ENCODE assay signal across 12 cellular contexts in genomic region chr9:136821333-136822031, GRCh38. TPM values are rescaled to one million over a fixed set of nuclear protein-coding genes. Genes with fewer than 3 reads are reported as not detected.
DNase-seq lines count a peak whose midpoint lies in the region; ATAC-seq and TF ChIP-seq lines count a peak whose summit lies in the region.
"Had no signal": no experiment of that assay in that cellular context is flagged by ENCODE, and none has a peak within 500 bp of the region (broad histone marks: within the 10 kb centered on the region; RNA-seq: fewer than 3 reads in every experiment).

No MANE protein-coding gene starts in this region.

- DNase-seq in NT2/D1 (ENCODE audit: low read depth, low spot score): no peak
- no peak for DNase-seq in esophagus squamous epithelium (lab: John Stamatoyannopoulos, UW)
- no peak for DNase-seq in left lobe of liver (ENCODE audit: low spot score)
- DNase-seq in smooth muscle cell (lab: John Stamatoyannopoulos, UW; ENCODE audit: unreplicated experiment): no peak
- DNase-seq in NCI-H2107 treated with DMSO at 0.1 percent for 48 hours (lab: John Stamatoyannopoulos, UW; ENCODE audit: unreplicated experiment): no peak
- DNase-seq in stimulated activated CD4-positive, alpha-beta T cell treated with anti-CD3 and anti-CD28 coated beads, Interleukin-2, amount 100 ng/mL, for 48 hours: no peak
- DNase-seq: COR-L47, gastrocnemius medialis had no signal

- H3K4me2 ChIP-seq in smooth muscle cell: peak overlapping the region; percentile 86

- H3K79me2 ChIP-seq in smooth muscle cell (ENCODE audit: low read depth): peaks cover 52% of the 10 kb centered on the region

- TF ChIP-seq CTCF in esophagus squamous epithelium (IDR thresholded peaks at IDR 0.05): no peak
- TF ChIP-seq CTCF in smooth muscle cell (IDR thresholded peaks at IDR 0.05; ENCODE audit: borderline replicate concordance, insufficient read depth, poor library complexity, severe bottlenecking): no peak

- H3K27ac ChIP-seq in esophagus squamous epithelium: peak overlapping the region in 1 of 4 donors; percentile 17
- H3K27ac ChIP-seq in smooth muscle cell (ENCODE audit: low read depth): no peak overlapping the region
- H3K27ac ChIP-seq: gastrocnemius medialis had no signal

- H3K4me3 ChIP-seq in NT2/D1 (ENCODE audit: insufficient read length, low read depth): no peak overlapping the region
- H3K4me3 ChIP-seq in esophagus squamous epithelium: peak overlapping the region in 3 of 4 donors; percentile 12 to 59 (median 37)
- H3K4me3 ChIP-seq in smooth muscle cell: peak overlapping the region; percentile 43

- intact Hi-C loops in esophagus squamous epithelium (cut with DNase I): no loop called here

- H4K20me1 ChIP-seq in smooth muscle cell (ENCODE audit: low read depth): peaks cover 86% of the 10 kb centered on the region

- ATAC-seq in left lobe of liver (peak; percentile 29), GM19467 (IDR thresholded peaks at IDR 0.05; ENCODE audit: unreplicated experiment) (no peak), HG02870 (IDR thresholded peaks at IDR 0.05; ENCODE audit: unreplicated experiment) (no peak)
- ATAC-seq: gastrocnemius medialis had no signal

- 47% methylated on average over 28 of the region's 81 CpGs; no CpG with 5 or more reads in 1 of the 2 donors for WGBS in esophagus squamous epithelium, 2 donors
- WGBS in smooth muscle cell (ENCODE audit: low lambda C conversion rate): 34% methylated on average over 47 of the region's 81 CpGs

- H3K9me3 ChIP-seq in NT2/D1 (ENCODE audit: insufficient read depth, low read length) (no peaks in the 10 kb centered on the region), esophagus squamous epithelium (no peaks in the 10 kb centered on the region), smooth muscle cell (replicated peaks; ENCODE audit: low read depth) (no peaks in the 10 kb centered on the region)
- H3K9me3 ChIP-seq: gastrocnemius medialis had no signal

- H3F3A ChIP-seq in smooth muscle cell (ENCODE audit: low read depth): no peaks in the 10 kb centered on the region

- no peak for TF ChIP-seq POLR2A in esophagus squamous epithelium (IDR thresholded peaks at IDR 0.05)

- H3K36me3 ChIP-seq in NT2/D1 (ENCODE audit: insufficient read depth, insufficient read length, low read length) (peaks cover 60% of the 10 kb centered on the region), esophagus squamous epithelium (peaks cover 3 to 42% (median 20%) of the 10 kb centered on the region in 3 donors), smooth muscle cell (ENCODE audit: low read depth) (no peaks in the 10 kb centered on the region)

- H2AFZ ChIP-seq in smooth muscle cell (ENCODE audit: low read depth): no peak overlapping the region

- no peaks in the 10 kb centered on the region for H3K27me3 ChIP-seq in NT2/D1 (ENCODE audit: insufficient read depth, insufficient read length)
- no peaks in the 10 kb centered on the region for H3K27me3 ChIP-seq in esophagus squamous epithelium
- no peaks in the 10 kb centered on the region for H3K27me3 ChIP-seq in smooth muscle cell (ENCODE audit: low read depth)
- H3K27me3 ChIP-seq: gastrocnemius medialis had no signal

- H3K9ac ChIP-seq in NT2/D1 (ENCODE audit: insufficient read length, low read depth) (peak overlapping the region; percentile 4), smooth muscle cell (ENCODE audit: low read depth) (no peak overlapping the region)

- H3K4me1 ChIP-seq in NT2/D1 (ENCODE audit: insufficient read depth, insufficient read length) (peaks cover 19% of the 10 kb centered on the region), esophagus squamous epithelium (peaks cover 0 to 16% (median 3%) of the 10 kb centered on the region in 3 donors), smooth muscle cell (ENCODE audit: low read depth) (peaks cover 4% of the 10 kb centered on the region)
- H3K4me1 ChIP-seq: gastrocnemius medialis had no signal

RNA-seq across cellular contexts. Expression of gene RABL6, which starts 13.7 kb away (rescaled TPM):
- total RNA-seq in esophagus squamous epithelium: 10 to 100 TPM; 54.9 to 70.7 (median 61.5) TPM
- total RNA-seq in left lobe of liver: 18.4 TPM
- 41.5 and 54.3 TPM in 2 replicates for total RNA-seq in smooth muscle cell
- polyA plus RNA-seq in smooth muscle cell: 81.6 and 97.2 TPM in 2 replicates

RNA-seq across cellular contexts. Expression of gene AJM1, which starts 20.8 kb away (rescaled TPM):
- total RNA-seq in esophagus squamous epithelium (1 to 10 TPM in 2 of 4 donors, under 1 TPM in 2; 0.32 to 2.3 (median 1.0) TPM), left lobe of liver (4.1 TPM), smooth muscle cell (1.2 and 1.8 TPM in 2 replicates)
- polyA plus RNA-seq in smooth muscle cell: 2.9 and 3.7 TPM in 2 replicates

RNA-seq across cellular contexts. Expression of gene CCDC183, which starts 25.3 kb away (rescaled TPM):
- total RNA-seq in esophagus squamous epithelium (1 to 10 TPM in 1 of 4 donors, not detected in 3; 2.1 TPM), left lobe of liver (0.75 TPM), smooth muscle cell (1.2 and 2.0 TPM in 2 replicates)
- 3.7 and 9.4 TPM in 2 replicates for polyA plus RNA-seq in smooth muscle cell
- total RNA-seq: activated T-helper 2 cell treated with anti-CD3 and anti-CD28 coated beads, Interferon-gamma antibody, Interleukin-2, Interleukin-4, amounts not matched to agents 10 μg/mL and 5 μg/mL and 100 μg/mL, durations not matched to agents 14 hours and 24 hours and 36 hours; HT1080 had no signal

RNA-seq across cellular contexts. Expression of gene PHPT1, which starts 27.7 kb away (rescaled TPM):
- total RNA-seq in esophagus squamous epithelium (10 to 100 TPM; 21.9 to 53.2 (median 42.2) TPM), left lobe of liver (58.2 TPM), smooth muscle cell (110 and 173 TPM in 2 replicates)
- 381 and 435 TPM in 2 replicates for polyA plus RNA-seq in smooth muscle cell

RNA-seq across cellular contexts. Expression of gene TMEM141, which starts 30.3 kb away (rescaled TPM):
- total RNA-seq in esophagus squamous epithelium: 100 to 1,000 TPM; 109 to 129 (median 123) TPM
- 55.1 TPM for total RNA-seq in left lobe of liver
- 59.2 and 75.4 TPM in 2 replicates for total RNA-seq in smooth muscle cell
- 112 and 118 TPM in 2 replicates for polyA plus RNA-seq in smooth muscle cell
